ENCODE assay signal across 8 cellular contexts in the genomic region with DNA sequence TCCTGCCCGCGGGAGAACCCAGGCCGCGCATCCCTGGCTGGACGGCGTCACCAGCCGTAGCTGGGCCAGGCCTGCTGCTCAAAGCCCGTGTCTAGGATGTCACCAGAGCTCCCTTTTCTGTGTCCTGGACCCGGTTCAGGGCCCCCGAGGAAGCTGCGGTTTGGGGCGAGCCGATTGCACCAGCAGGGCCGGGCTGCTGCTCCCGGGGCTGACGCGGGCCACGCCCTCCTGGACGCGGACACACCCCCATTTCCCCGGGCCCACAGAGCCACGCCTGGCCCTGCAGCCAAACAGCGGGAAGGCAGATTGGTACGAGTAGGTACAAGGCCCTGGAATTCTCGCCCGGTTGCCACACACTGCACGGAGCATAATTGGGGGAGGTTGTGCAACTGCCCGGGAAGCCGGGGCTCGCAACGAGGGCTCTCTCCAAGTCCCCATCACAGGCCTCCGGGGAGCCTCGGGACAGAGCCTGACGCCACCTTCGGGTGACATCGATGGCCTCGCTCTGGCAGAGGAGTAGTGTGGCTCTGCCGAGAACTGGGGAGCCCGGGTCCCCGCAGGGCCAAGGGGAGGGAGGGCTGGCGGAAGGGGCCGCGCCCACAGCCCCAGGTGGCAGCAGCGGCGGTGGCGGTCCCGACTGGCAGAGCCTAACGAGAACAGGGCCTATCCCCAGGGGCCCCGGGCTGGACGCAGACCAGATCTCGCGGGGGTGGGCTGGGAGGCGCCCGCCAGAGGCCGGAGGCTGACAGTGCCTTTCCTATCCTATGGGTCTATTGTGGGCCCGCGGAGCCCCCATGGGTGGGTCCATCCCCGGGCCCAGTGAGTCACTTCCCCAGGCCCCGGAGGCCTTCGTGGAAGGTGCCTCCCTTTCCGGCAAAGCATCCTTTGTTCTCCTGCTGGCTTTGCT.
DNase-seq lines count a peak whose midpoint lies in the region; ATAC-seq and TF ChIP-seq lines count a peak whose summit lies in the region.

No MANE protein-coding gene starts in this region.

- H3K9me3 ChIP-seq in mucosa of rectum (ENCODE audit: control insufficient read depth in 2 of 2, low read length in 2 of 2) = no peaks in the 10 kb centered on the region

- H3K27me3 ChIP-seq in mucosa of rectum (ENCODE audit: control insufficient read depth in 2 of 2, insufficient read depth in 2 of 2, low read length in 2 of 2) = peaks cover 0 to 3% of the 10 kb centered on the region in 2 donors

- H3K4me1 ChIP-seq in mucosa of rectum (ENCODE audit: control insufficient read depth in 2 of 2, insufficient read depth in 2 of 2, low read length in 2 of 2) = peaks cover 10 to 12% of the 10 kb centered on the region in 2 donors

- peaks cover 25% of the 10 kb centered on the region for H3K4me1 Mint-ChIP-seq in stimulated activated naive CD8-positive, alpha-beta T cell treated with anti-CD3 and anti-CD28 coated beads, Interleukin-15, Interleukin-2, amounts not matched to agents 100 ng/mL and 50 ng/mL, for 24 hours (ENCODE audit: low read depth)

- no peak for TF ChIP-seq CTCF in GM13977 (IDR thresholded peaks at IDR 0.05; ENCODE audit: extremely low read depth, insufficient read depth, missing control alignments)

- in situ Hi-C loops in GM13977 (cut with MboI; ENCODE audit: low pct_unique_long_range_greater_than_20kb, low sequenced_read_pairs, unreplicated experiment) = no loop called here

- peaks cover 15% of the 10 kb centered on the region for H3K27me3 Mint-ChIP-seq in stimulated activated naive CD8-positive, alpha-beta T cell treated with anti-CD3 and anti-CD28 coated beads, Interleukin-15, Interleukin-2, amounts not matched to agents 100 ng/mL and 50 ng/mL, for 24 hours

- ATAC-seq in GM19351 (IDR thresholded peaks at IDR 0.05; ENCODE audit: unreplicated experiment) (no peak), HG03469 (IDR thresholded peaks at IDR 0.05; ENCODE audit: unreplicated experiment) (no peak)

- DNase-seq in GM13977 (ENCODE audit: low spot score) = peak; percentile 58
- DNase-seq in NCI-H2171 (lab: John Stamatoyannopoulos, UW) = peak; percentile 34
- DNase-seq in activated CD8-positive, alpha-beta memory T cell treated with anti-CD3 and anti-CD28 coated beads for 48 hours (ENCODE audit: low read depth in 2 of 3, low spot score in 2 of 3) = peak in 2 of 3 experiments; percentile 38 to 40
- DNase-seq in erythroblast (lab: John Stamatoyannopoulos, UW) = peak; percentile 71 to 81

- H3K36me3 Mint-ChIP-seq in stimulated activated naive CD8-positive, alpha-beta T cell treated with anti-CD3 and anti-CD28 coated beads, Interleukin-15, Interleukin-2, amounts not matched to agents 100 ng/mL and 50 ng/mL, for 24 hours (ENCODE audit: low read depth) = no peaks in the 10 kb centered on the region

- H3K4me3 ChIP-seq in mucosa of rectum (ENCODE audit: low read length in 2 of 2) = peak overlapping the region; percentile 38 to 66

- H3K9ac ChIP-seq in mucosa of rectum (ENCODE audit: low read depth in 1 of 2, low read length in 2 of 2) = peak overlapping the region; percentile 26 to 47

- H3K27ac ChIP-seq in mucosa of rectum (ENCODE audit: low read depth in 2 of 2, low read length in 2 of 2) = peak overlapping the region; percentile 51 to 59

- H3K27ac Mint-ChIP-seq in stimulated activated naive CD8-positive, alpha-beta T cell treated with anti-CD3 and anti-CD28 coated beads, Interleukin-15, Interleukin-2, amounts not matched to agents 100 ng/mL and 50 ng/mL, for 24 hours = no peak overlapping the region

- no peak for TF ChIP-seq POLR2A in erythroblast (IDR thresholded peaks at IDR 0.05; ENCODE audit: low read length)

- H3K4me3 Mint-ChIP-seq in stimulated activated naive CD8-positive, alpha-beta T cell treated with anti-CD3 and anti-CD28 coated beads, Interleukin-15, Interleukin-2, amounts not matched to agents 100 ng/mL and 50 ng/mL, for 24 hours = peak overlapping the region; percentile 72

- H3K9me3 Mint-ChIP-seq in stimulated activated naive CD8-positive, alpha-beta T cell treated with anti-CD3 and anti-CD28 coated beads, Interleukin-15, Interleukin-2, amounts not matched to agents 100 ng/mL and 50 ng/mL, for 24 hours = no peaks in the 10 kb centered on the region

- H3K36me3 ChIP-seq in mucosa of rectum (ENCODE audit: control insufficient read depth in 2 of 2, insufficient read depth in 2 of 2, low read length in 2 of 2) = no peaks in the 10 kb centered on the region
